Comparison of ENCODE assay signal across 12 cellular contexts in the genomic region with DNA sequence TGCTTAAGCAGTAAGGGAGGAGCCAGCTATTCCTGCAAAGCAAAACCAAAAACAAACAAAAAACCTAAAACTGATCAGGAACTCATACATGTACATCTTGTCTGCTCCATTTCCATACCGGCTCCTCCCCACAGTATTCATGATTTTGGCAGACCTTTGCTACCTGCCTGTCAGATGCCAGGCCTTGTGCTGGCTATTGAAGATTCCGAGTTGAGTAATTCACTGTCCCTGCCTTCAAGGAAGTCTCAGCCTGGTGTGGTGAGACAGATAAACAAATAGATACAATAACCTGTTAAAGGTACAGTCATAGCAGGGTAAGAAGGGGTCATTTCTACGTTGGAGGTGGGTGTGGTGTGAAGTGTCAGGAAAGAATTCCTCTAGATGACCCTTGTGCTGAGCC. TPM values are rescaled to one million over a fixed set of nuclear protein-coding genes. Genes with fewer than 3 reads are reported as not detected.
DNase-seq lines count a peak whose midpoint lies in the region; ATAC-seq, FAIRE-seq and TF ChIP-seq lines count a peak whose summit lies in the region.
"Had no signal": no experiment of that assay in that cellular context is flagged by ENCODE, and none has a peak within 500 bp of the region (broad histone marks: within the 10 kb centered on the region; RNA-seq: fewer than 3 reads in every experiment).

No MANE protein-coding gene starts in this region.

- peak overlapping the region; percentile 8 for H3K4me3 Mint-ChIP-seq in activated B cell treated with CpG ODN at 0.5 μM for 24 hours
- H3K4me3 Mint-ChIP-seq: GM23338 had no signal

- TF ChIP-seq CTCF in activated B cell treated with CpG ODN at 0.5 μM for 24 hours (IDR thresholded peaks at IDR 0.05) (no peak), kidney (IDR thresholded peaks at IDR 0.05; ENCODE audit: borderline replicate concordance, extremely low read depth, insufficient read depth) (no peak)

- ATAC-seq in activated B cell treated with CpG ODN at 0.5 μM for 24 hours (ENCODE audit: low read depth) = no peak
- no peak for ATAC-seq in aorta (ENCODE audit: low FRiP score)
- ATAC-seq: GM23338 had no signal

- H3K9me3 ChIP-seq in kidney (ENCODE audit: control insufficient read depth in 1 of 2, low read length in 2 of 2) (no peaks in the 10 kb centered on the region), small intestine (ENCODE audit: control insufficient read depth, low read depth) (no peaks in the 10 kb centered on the region), aorta (ENCODE audit: control insufficient read depth, low read length) (no peaks in the 10 kb centered on the region)
- H3K9me3 ChIP-seq: SK-N-SH had no signal

- peaks cover 64 to 74% of the 10 kb centered on the region in 2 donors for H3K4me1 ChIP-seq in kidney (ENCODE audit: control insufficient read depth in 1 of 2, insufficient read depth in 1 of 2, low read depth in 1 of 2, low read length in 2 of 2)
- H3K4me1 ChIP-seq in small intestine (ENCODE audit: control insufficient read depth in 2 of 2, insufficient read depth in 1 of 2, low read depth in 1 of 2, low read length in 1 of 2) = peaks cover 28 to 53% of the 10 kb centered on the region in 2 donors
- peaks cover 12 to 15% of the 10 kb centered on the region in 2 donors for H3K4me1 ChIP-seq in aorta (ENCODE audit: control insufficient read depth in 1 of 2, insufficient read depth in 2 of 2, low read length in 2 of 2)

- no peaks in the 10 kb centered on the region for H3K36me3 ChIP-seq in kidney (ENCODE audit: control insufficient read depth in 1 of 2, insufficient read depth in 2 of 2, low read length in 2 of 2)
- H3K36me3 ChIP-seq in small intestine (ENCODE audit: control insufficient read depth in 2 of 2, insufficient read depth in 2 of 2, low read length in 2 of 2) = no peaks in the 10 kb centered on the region
- peaks cover 0 to 2% of the 10 kb centered on the region in 2 donors for H3K36me3 ChIP-seq in aorta (ENCODE audit: control insufficient read depth in 1 of 2, insufficient read depth in 2 of 2, low read length in 1 of 2)

- no peaks in the 10 kb centered on the region for H3K27me3 ChIP-seq in small intestine (ENCODE audit: control insufficient read depth in 2 of 2, insufficient read depth in 2 of 2, low read length in 2 of 2)
- H3K27me3 ChIP-seq in aorta (ENCODE audit: control insufficient read depth in 1 of 2, insufficient read depth in 2 of 2, low read length in 1 of 2) = no peaks in the 10 kb centered on the region

- H3K4me3 ChIP-seq in kidney (ENCODE audit: low read length in 2 of 2) (no peak overlapping the region), small intestine (ENCODE audit: low read depth in 1 of 2, low read length in 2 of 2) (no peak overlapping the region), aorta (ENCODE audit: low read length in 2 of 2) (no peak overlapping the region)
- H3K4me3 ChIP-seq: GM23338 had no signal

- H3K27ac Mint-ChIP-seq in activated B cell treated with CpG ODN at 0.5 μM for 24 hours = peak overlapping the region; percentile 88
- H3K27ac Mint-ChIP-seq: GM23338 had no signal

- H3K9me3 Mint-ChIP-seq in activated B cell treated with CpG ODN at 0.5 μM for 24 hours = no peaks in the 10 kb centered on the region
- H3K9me3 Mint-ChIP-seq: GM23338 had no signal

- 11 to 47% (median 26%) methylated on average over 3 of the region's 3 CpGs for WGBS in small intestine, 3 donors
- 87% methylated on average over 3 of the region's 3 CpGs for WGBS in aorta, 2 donors

- peak overlapping the region; percentile 1 to 49 for H3K27ac ChIP-seq in kidney (ENCODE audit: low read depth in 2 of 2, low read length in 2 of 2)
- peak overlapping the region; percentile 56 to 81 for H3K27ac ChIP-seq in small intestine (ENCODE audit: low read depth in 1 of 2, low read length in 1 of 2)
- no peak overlapping the region for H3K27ac ChIP-seq in aorta (ENCODE audit: low read depth in 1 of 2, low read length in 2 of 2)

- CTCF ChIA-PET in activated B cell treated with CpG ODN at 0.5 μM for 24 hours (lab: Charles Lee) = no interaction called here

- intact Hi-C loops in activated B cell treated with CpG ODN at 0.5 μM for 24 hours (cut with micrococcal nuclease) = loop anchor here (5.0 kb wide), 1 partner anchor 33 kb away; no protein-coding TSS in a partner anchor
- intact Hi-C loops in kidney (cut with DNase I) = no loop called here
- intact Hi-C loops in aorta (cut with DNase I) = no loop called here

- H3K36me3 Mint-ChIP-seq in activated B cell treated with CpG ODN at 0.5 μM for 24 hours (ENCODE audit: low read depth) = peaks cover 18% of the 10 kb centered on the region

- no peaks in the 10 kb centered on the region for H3K27me3 Mint-ChIP-seq in activated B cell treated with CpG ODN at 0.5 μM for 24 hours

- peak overlapping the region; percentile 10 to 22 for H3K9ac ChIP-seq in kidney (ENCODE audit: low read length in 2 of 2)
- H3K9ac ChIP-seq: SK-N-SH had no signal

- peak; percentile 25 for DNase-seq in NCI-H2196 (lab: John Stamatoyannopoulos, UW; ENCODE audit: unreplicated experiment)
- DNase-seq in NCI-H2196 treated with DMSO at 0.1 percent for 48 hours (lab: John Stamatoyannopoulos, UW; ENCODE audit: unreplicated experiment) = no peak
- no peak for DNase-seq in activated B cell treated with CpG ODN at 0.5 μM for 24 hours
- no peak for DNase-seq in kidney
- peak; percentile 85 for DNase-seq in small intestine
- no peak for DNase-seq in aorta
- DNase-seq in NCI-H510A treated with DMSO at 0.1 percent for 48 hours (lab: John Stamatoyannopoulos, UW) = no peak
- DNase-seq in NCI-H524 (lab: John Stamatoyannopoulos, UW) = no peak
- DNase-seq: GDM1, NCI-H510A, SK-N-SH had no signal

- FAIRE-seq in kidney (lab: Jason Lieb, UNC) (no peak), small intestine (lab: Jason Lieb, UNC) (no peak)

- peaks cover 95% of the 10 kb centered on the region for H3K4me1 Mint-ChIP-seq in activated B cell treated with CpG ODN at 0.5 μM for 24 hours

- POLR2A ChIA-PET in activated B cell treated with CpG ODN at 0.5 μM for 24 hours (lab: Charles Lee) = interaction anchor here (0.7 to 3.6 kb wide), 3 partner anchors 9 to 40 kb away, joined by 3 to 25 read pairs (median 4); partner anchors contain the start of gene SUSD6

RNA-seq across cellular contexts. Expression of gene SUSD6, which starts 42.7 kb away (rescaled TPM):
- total RNA-seq in activated B cell treated with CpG ODN at 0.5 μM for 24 hours (63.5 and 67.1 TPM in 2 replicates), kidney (84.2 TPM), aorta (10 to 100 TPM; 51.3 to 59.9 TPM)
- polyA plus RNA-seq in kidney (ENCODE audit: insufficient read depth, low read depth, low replicate concordance) (14.3 TPM), small intestine (10 to 100 TPM; 14.3 to 18.8 (median 14.5) TPM), aorta (10 to 100 TPM in 1 of 2 donors, 1 to 10 TPM in 1; 7.4 to 16.1 TPM)

Comparison
In these comparisons a context has a peak if more than half of its experiments do, and no peak if none do; other contexts are left out.
1. DNase-seq: peak in NCI-H2196 (single experiment) and small intestine (single experiment); none in NCI-H2196 treated with DMSO at 0.1 percent for 48 hours (single experiment), activated B cell treated with CpG ODN at 0.5 μM for 24 hours (single experiment), kidney (single experiment), aorta (0 of 2), NCI-H510A treated with DMSO at 0.1 percent for 48 hours (single experiment) and NCI-H524 (0 of 2).
2. H3K27ac ChIP-seq: peak in kidney (2 of 2) and small intestine (2 of 2); none in aorta (0 of 2).